9 cellular contexts compared by ENCODE assay signal in the genomic region with DNA sequence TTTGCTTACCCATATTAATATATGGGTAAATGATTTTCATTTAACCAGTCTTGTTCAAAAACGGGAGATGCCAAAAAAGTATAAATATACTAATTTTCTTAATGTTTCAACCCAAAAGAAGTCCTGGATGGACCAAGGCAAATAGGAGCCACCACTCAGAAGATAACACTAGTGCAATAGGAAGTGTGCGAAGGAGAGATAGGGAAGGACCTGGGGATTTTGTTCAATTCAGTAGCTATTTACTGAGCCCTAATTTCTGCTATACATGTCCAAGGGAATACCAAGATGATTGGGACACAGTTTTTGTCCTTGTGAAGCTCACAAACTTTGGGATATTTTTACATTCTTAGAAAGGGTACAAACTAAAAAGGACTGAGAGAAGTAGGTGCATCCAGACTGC. TPM values are rescaled to one million over a fixed set of nuclear protein-coding genes. Genes with fewer than 3 reads are reported as not detected.
DNase-seq lines count a peak whose midpoint lies in the region; ATAC-seq, FAIRE-seq and TF ChIP-seq lines count a peak whose summit lies in the region.
"Had no signal": no experiment of that assay in that cellular context is flagged by ENCODE, and none has a peak within 500 bp of the region (broad histone marks: within the 10 kb centered on the region; RNA-seq: fewer than 3 reads in every experiment).

No MANE protein-coding gene starts in this region.

- H3K36me3 ChIP-seq in CD4-positive, CD25-positive, alpha-beta regulatory T cell (ENCODE audit: control insufficient read depth, insufficient read depth, low read length): no peaks in the 10 kb centered on the region
- no peaks in the 10 kb centered on the region for H3K36me3 ChIP-seq in KMS-11 (ENCODE audit: insufficient read depth)
- peaks cover 0 to 3% of the 10 kb centered on the region in 2 donors for H3K36me3 ChIP-seq in mucosa of rectum (ENCODE audit: control insufficient read depth in 2 of 2, insufficient read depth in 2 of 2, low read length in 2 of 2)

- no peaks in the 10 kb centered on the region for H3K9me3 Mint-ChIP-seq in CD4-positive, CD25-positive, alpha-beta regulatory T cell
- H3K9me3 Mint-ChIP-seq in brain: no peaks in the 10 kb centered on the region

- H3K9me3 ChIP-seq in CD4-positive, CD25-positive, alpha-beta regulatory T cell (ENCODE audit: control insufficient read depth in 2 of 2, low read length in 2 of 2): no peaks in the 10 kb centered on the region
- no peaks in the 10 kb centered on the region for H3K9me3 ChIP-seq in mucosa of rectum (ENCODE audit: control insufficient read depth in 2 of 2, low read length in 2 of 2)
- H3K9me3 ChIP-seq: heart left ventricle had no signal

- H3K9ac ChIP-seq in KMS-11 (no peak overlapping the region), mucosa of rectum (ENCODE audit: low read depth in 1 of 2, low read length in 2 of 2) (no peak overlapping the region)

- no peak overlapping the region for H3K27ac ChIP-seq in CD4-positive, CD25-positive, alpha-beta regulatory T cell (ENCODE audit: insufficient read depth, low read length, poor library complexity, severe bottlenecking)
- H3K27ac ChIP-seq in KMS-11 (no peak overlapping the region), mucosa of rectum (ENCODE audit: low read depth in 2 of 2, low read length in 2 of 2) (no peak overlapping the region)

- H3K27me3 Mint-ChIP-seq in CD4-positive, CD25-positive, alpha-beta regulatory T cell: no peaks in the 10 kb centered on the region
- H3K27me3 Mint-ChIP-seq in brain: no peaks in the 10 kb centered on the region

- H3K4me2 ChIP-seq in KMS-11: peak overlapping the region; percentile 86

- no peak for FAIRE-seq in D721Med (lab: Jason Lieb, UNC)

- no peaks in the 10 kb centered on the region for H3K36me3 Mint-ChIP-seq in CD4-positive, CD25-positive, alpha-beta regulatory T cell
- H3K36me3 Mint-ChIP-seq in brain: peaks cover 28% of the 10 kb centered on the region

- peak overlapping the region; percentile 87 to 98 (median 95) for H3K4me3 Mint-ChIP-seq in CD4-positive, CD25-positive, alpha-beta regulatory T cell
- H3K4me3 Mint-ChIP-seq in brain: peak overlapping the region; percentile 96 to 98 (median 97)

- no peak for DNase-seq in CD4-positive, CD25-positive, alpha-beta regulatory T cell
- DNase-seq in NCI-H1105 treated with DMSO at 0.1 percent for 48 hours (lab: John Stamatoyannopoulos, UW): no peak
- DNase-seq in OCI-M2 (lab: John Stamatoyannopoulos, UW; ENCODE audit: unreplicated experiment): no peak
- no peak for DNase-seq in D721Med (ENCODE audit: insufficient read length, low spot score)
- DNase-seq in NCI-H446 treated with DMSO at 0.1 percent for 48 hours (lab: John Stamatoyannopoulos, UW): no peak
- DNase-seq: heart left ventricle had no signal

- no peaks in the 10 kb centered on the region for H4K20me1 ChIP-seq in KMS-11 (ENCODE audit: insufficient read depth)

- peaks cover 22 to 57% (median 48%) of the 10 kb centered on the region in 4 donors for H3K4me1 Mint-ChIP-seq in CD4-positive, CD25-positive, alpha-beta regulatory T cell
- peaks cover 51% of the 10 kb centered on the region for H3K4me1 Mint-ChIP-seq in brain

- ATAC-seq in CD4-positive, CD25-positive, alpha-beta regulatory T cell (ENCODE audit: low read depth in 2 of 2): no peak

- H3K27me3 ChIP-seq in CD4-positive, CD25-positive, alpha-beta regulatory T cell (ENCODE audit: control insufficient read depth, insufficient read depth, low read length): no peaks in the 10 kb centered on the region
- H3K27me3 ChIP-seq in KMS-11 (ENCODE audit: insufficient read depth, low read depth) (no peaks in the 10 kb centered on the region), mucosa of rectum (ENCODE audit: control insufficient read depth in 2 of 2, insufficient read depth in 2 of 2, low read length in 2 of 2) (no peaks in the 10 kb centered on the region)
- H3K27me3 ChIP-seq: heart left ventricle had no signal

- H3K4me1 ChIP-seq in CD4-positive, CD25-positive, alpha-beta regulatory T cell (ENCODE audit: control insufficient read depth, insufficient read depth, low read length, poor library complexity, severe bottlenecking): peaks cover 20% of the 10 kb centered on the region
- peaks cover 12% of the 10 kb centered on the region for H3K4me1 ChIP-seq in KMS-11 (ENCODE audit: low read depth, poor library complexity, severe bottlenecking)
- H3K4me1 ChIP-seq in mucosa of rectum (ENCODE audit: control insufficient read depth in 2 of 2, insufficient read depth in 2 of 2, low read length in 2 of 2): peaks cover 41 to 60% of the 10 kb centered on the region in 2 donors

- no peak for TF ChIP-seq CTCF in KMS-11 (conservative IDR thresholded peaks at IDR 0.05; ENCODE audit: low read depth, low read length)
- no peak for TF ChIP-seq CTCF in brain (conservative IDR thresholded peaks at IDR 0.05)
- TF ChIP-seq CTCF in D721Med (IDR thresholded peaks at IDR 0.05; ENCODE audit: insufficient read depth, missing control alignments): no peak

- no peak overlapping the region for H3K27ac Mint-ChIP-seq in CD4-positive, CD25-positive, alpha-beta regulatory T cell
- H3K27ac Mint-ChIP-seq in brain: peak overlapping the region in 2 of 5 experiments; percentile 73 to 95

- H3K79me2 ChIP-seq in KMS-11 (ENCODE audit: insufficient read depth, low read depth): peaks cover 13% of the 10 kb centered on the region; the same call in 1 of the 2 replicates

- no peak overlapping the region for H2AFZ ChIP-seq in KMS-11 (ENCODE audit: low read depth)

- peak overlapping the region; percentile 80 for H3K4me3 ChIP-seq in CD4-positive, CD25-positive, alpha-beta regulatory T cell (ENCODE audit: low read depth, low read length)
- no peak overlapping the region for H3K4me3 ChIP-seq in KMS-11 (IDR thresholded peaks at IDR 0.05; ENCODE audit: insufficient read depth, low read depth, low read length)
- H3K4me3 ChIP-seq in mucosa of rectum (ENCODE audit: low read length in 2 of 2): peak overlapping the region; percentile 86 to 90

RNA-seq across cellular contexts. Expression of a gene that starts 1.5 kb away (rescaled TPM):
- 17.0 TPM for total RNA-seq in CD4-positive, CD25-positive, alpha-beta regulatory T cell
- 10 to 100 TPM; 41.8 to 43.2 (median 42.3) TPM for polyA plus RNA-seq in CD4-positive, CD25-positive, alpha-beta regulatory T cell
- polyA plus RNA-seq in brain (ENCODE audit: insufficient read depth, low read depth, low replicate concordance): 29.0 TPM
